8 cellular contexts compared by ENCODE assay signal in genomic region chr7:140403878-140404564, GRCh38. TPM values are rescaled to one million over a fixed set of nuclear protein-coding genes. Genes with fewer than 3 reads are reported as not detected.
DNase-seq lines count a peak whose midpoint lies in the region; ATAC-seq and TF ChIP-seq lines count a peak whose summit lies in the region.

Gene RAB19, plus strand, starts transcription at chr7:140404058. Its CDS starts 3,589 bp downstream, at chr7:140407647.

- H3K27ac ChIP-seq in right cardiac atrium (ENCODE audit: low read length) (no peak within 1 kb of the TSS), skeletal muscle tissue (ENCODE audit: low read depth, low read length) (no peak within 1 kb of the TSS)

- TF ChIP-seq CTCF in GM10248 (IDR thresholded peaks at IDR 0.05; ENCODE audit: control extremely low read depth, extremely low read depth, low read depth, missing control alignments) = no peak

- H3K27me3 ChIP-seq in right cardiac atrium (ENCODE audit: control insufficient read depth, insufficient read depth) (peaks cover 3% of the 10 kb centered on the region), skeletal muscle tissue (ENCODE audit: control insufficient read depth in 3 of 3, insufficient read depth in 3 of 3, low read length in 3 of 3) (peaks cover 7 to 23% (median 9%) of the 10 kb centered on the region in 3 donors)

- H3K27me3 Mint-ChIP-seq in activated T-helper 2 cell treated with anti-CD3 and anti-CD28 coated beads, Interferon-gamma antibody, Interleukin-2, Interleukin-4, amounts not matched to agents 10 μg/mL and 5 μg/mL and 100 μg/mL, durations not matched to agents 14 hours and 24 hours and 36 hours (ENCODE audit: low read depth) = no peaks in the 10 kb centered on the region

- intact Hi-C loops in activated T-helper 2 cell treated with anti-CD3 and anti-CD28 coated beads, Interferon-gamma antibody, Interleukin-2, Interleukin-4, amounts not matched to agents 10 μg/mL and 5 μg/mL and 100 μg/mL, durations not matched to agents 14 hours and 24 hours and 36 hours (cut with micrococcal nuclease) = loop anchor here (2.0 to 5.0 kb wide), 8 partner anchors 15 to 518 kb away; partner anchors contain the start of genes BRAF, KDM7A, NDUFB2 and PARP12
- intact Hi-C loops in right cardiac atrium (cut with DNase I) = no loop called here

- H3K27ac Mint-ChIP-seq in activated T-helper 2 cell treated with anti-CD3 and anti-CD28 coated beads, Interferon-gamma antibody, Interleukin-2, Interleukin-4, amounts not matched to agents 10 μg/mL and 5 μg/mL and 100 μg/mL, durations not matched to agents 14 hours and 24 hours and 36 hours = peak within 1 kb of the TSS; percentile 95

- ATAC-seq in right cardiac atrium (peak; percentile 65 to 66), HG03095 (IDR thresholded peaks at IDR 0.05; ENCODE audit: unreplicated experiment) (no peak)

- peak within 1 kb of the TSS; percentile 92 for H3K4me3 Mint-ChIP-seq in activated T-helper 2 cell treated with anti-CD3 and anti-CD28 coated beads, Interferon-gamma antibody, Interleukin-2, Interleukin-4, amounts not matched to agents 10 μg/mL and 5 μg/mL and 100 μg/mL, durations not matched to agents 14 hours and 24 hours and 36 hours (ENCODE audit: low read depth)

- DNase-seq in GM10248 (ENCODE audit: extremely low spot score) (peak; percentile 52), NCI-H345 (lab: John Stamatoyannopoulos, UW) (peak; percentile 59), right cardiac atrium (no peak), GF-D8 (lab: John Stamatoyannopoulos, UW) (no peak), cerebellum (ENCODE audit: low spot score) (no peak)
- peak; percentile 43 for DNase-seq in activated T-helper 2 cell treated with anti-CD3 and anti-CD28 coated beads, Interferon-gamma antibody, Interleukin-2, Interleukin-4, amounts not matched to agents 10 μg/mL and 5 μg/mL and 100 μg/mL, durations not matched to agents 14 hours and 24 hours and 36 hours (ENCODE audit: low spot score)

- peaks cover 42% of the 10 kb centered on the region for H3K4me1 Mint-ChIP-seq in activated T-helper 2 cell treated with anti-CD3 and anti-CD28 coated beads, Interferon-gamma antibody, Interleukin-2, Interleukin-4, amounts not matched to agents 10 μg/mL and 5 μg/mL and 100 μg/mL, durations not matched to agents 14 hours and 24 hours and 36 hours (ENCODE audit: low read depth)

- no peaks in the 10 kb centered on the region for H3K36me3 ChIP-seq in skeletal muscle tissue (ENCODE audit: control insufficient read depth in 3 of 3, insufficient read depth in 3 of 3, low read length in 3 of 3)

- peaks cover 30% of the 10 kb centered on the region for H3K36me3 Mint-ChIP-seq in activated T-helper 2 cell treated with anti-CD3 and anti-CD28 coated beads, Interferon-gamma antibody, Interleukin-2, Interleukin-4, amounts not matched to agents 10 μg/mL and 5 μg/mL and 100 μg/mL, durations not matched to agents 14 hours and 24 hours and 36 hours (ENCODE audit: low read depth)

- CTCF ChIA-PET in GM10248 (lab: Yijun Ruan, JAX) = no interaction called here

- H3K4me1 ChIP-seq in right cardiac atrium (ENCODE audit: control insufficient read depth, insufficient read depth, low read length) = no peaks in the 10 kb centered on the region
- peaks cover 5 to 8% (median 7%) of the 10 kb centered on the region in 3 donors for H3K4me1 ChIP-seq in skeletal muscle tissue (ENCODE audit: control insufficient read depth in 3 of 3, insufficient read depth in 3 of 3, low read length in 3 of 3)

- 13% methylated on average over 22 of the region's 22 CpGs for WGBS in right cardiac atrium

- peak within 1 kb of the TSS in 2 of 3 donors; percentile 14 to 25 for H3K9ac ChIP-seq in skeletal muscle tissue (ENCODE audit: low read depth in 1 of 3, low read length in 3 of 3)

- H3K9me3 ChIP-seq in right cardiac atrium (ENCODE audit: control insufficient read depth, low read length) = no peaks in the 10 kb centered on the region
- H3K9me3 ChIP-seq in skeletal muscle tissue (ENCODE audit: control insufficient read depth in 3 of 3, low read length in 3 of 3) = peaks cover 0 to 2% (median 0%) of the 10 kb centered on the region in 3 donors

- H3K9me3 Mint-ChIP-seq in activated T-helper 2 cell treated with anti-CD3 and anti-CD28 coated beads, Interferon-gamma antibody, Interleukin-2, Interleukin-4, amounts not matched to agents 10 μg/mL and 5 μg/mL and 100 μg/mL, durations not matched to agents 14 hours and 24 hours and 36 hours = no peaks in the 10 kb centered on the region

- peak within 1 kb of the TSS; percentile 22 for H3K4me3 ChIP-seq in right cardiac atrium (ENCODE audit: low read length)
- peak within 1 kb of the TSS; percentile 58 to 64 (median 59) for H3K4me3 ChIP-seq in skeletal muscle tissue (ENCODE audit: low read length in 3 of 3)

- POLR2A ChIA-PET in GM10248 (lab: Yijun Ruan, JAX) = no interaction called here

RNA-seq across cellular contexts. Expression of gene RAB19, which starts in this region (rescaled TPM):
- 12.5 and 14.5 TPM in 2 replicates for total RNA-seq in activated T-helper 2 cell treated with anti-CD3 and anti-CD28 coated beads, Interferon-gamma antibody, Interleukin-2, Interleukin-4, amounts not matched to agents 10 μg/mL and 5 μg/mL and 100 μg/mL, durations not matched to agents 14 hours and 24 hours and 36 hours
- not detected for total RNA-seq in right cardiac atrium
- not detected for polyA plus RNA-seq in right cardiac atrium
- 0.52 TPM for total RNA-seq in skeletal muscle tissue
- total RNA-seq in cerebellum = not detected

Comparison
In these comparisons a context has a peak if more than half of its experiments do, and no peak if none do; other contexts are left out.
1. Peak in ATAC-seq and H3K4me3 ChIP-seq in right cardiac atrium; RNA of the gene not detected or under 1 TPM.
2. DNase-seq: peak in GM10248 (single experiment), NCI-H345 (single experiment) and activated T-helper 2 cell treated with anti-CD3 and anti-CD28 coated beads, Interferon-gamma antibody, Interleukin-2, Interleukin-4, amounts not matched to agents 10 μg/mL and 5 μg/mL and 100 μg/mL, durations not matched to agents 14 hours and 24 hours and 36 hours (single experiment); none in right cardiac atrium (0 of 3), GF-D8 (single experiment) and cerebellum (single experiment).